In the genomic region with DNA sequence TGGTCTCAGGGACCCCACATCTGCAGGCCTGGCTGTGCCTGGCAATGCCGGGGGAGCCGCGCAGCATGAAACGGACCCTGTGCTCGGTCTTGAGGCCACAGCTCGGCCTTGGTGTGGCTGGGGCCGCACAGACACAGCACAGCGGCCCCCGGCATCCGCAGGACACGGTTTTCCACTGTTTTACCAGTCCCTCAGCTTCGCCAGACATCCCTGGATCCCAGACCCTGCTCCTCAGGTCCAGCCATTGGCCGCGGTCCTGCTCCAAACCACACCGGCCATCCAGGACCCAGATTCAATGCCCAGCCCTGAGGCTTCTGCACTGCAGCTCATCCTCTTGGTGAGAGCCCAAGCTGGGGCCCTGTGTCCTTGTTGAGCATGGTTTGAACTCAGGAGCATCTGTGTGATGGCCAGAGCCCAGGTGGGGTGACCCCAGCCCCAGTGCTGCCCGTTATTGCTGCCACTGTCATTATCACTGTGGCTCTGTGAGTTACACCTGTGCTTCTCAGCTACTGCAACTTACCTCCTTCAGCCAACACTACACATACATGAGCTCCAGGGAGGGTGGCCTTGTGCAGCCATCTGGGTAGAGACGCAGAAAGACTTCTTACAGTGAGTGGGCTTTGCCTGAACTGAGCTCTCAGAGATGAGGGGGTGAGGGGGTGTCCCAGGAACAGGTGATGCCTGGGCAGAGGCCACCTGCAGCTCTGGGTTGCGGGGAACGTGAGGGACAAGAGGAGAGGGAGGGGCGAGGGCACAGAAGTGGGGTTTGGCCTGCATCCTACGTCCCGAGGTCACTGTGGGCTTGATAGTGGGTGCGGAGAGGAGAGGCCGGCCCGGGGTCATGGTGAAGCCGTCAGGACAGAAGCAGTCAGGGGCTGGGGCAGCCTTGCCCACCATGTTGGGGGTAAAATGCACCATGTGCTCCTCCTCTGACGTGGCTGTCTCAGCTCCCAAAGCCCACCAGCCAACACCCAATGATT, we compare ENCODE assay signal across 19 cellular contexts.
"Had no signal": no experiment of that assay in that cellular context is flagged by ENCODE, and none has a peak within 500 bp of the region (broad histone marks: within the 10 kb centered on the region; RNA-seq: fewer than 3 reads in every experiment).

No MANE protein-coding gene starts in this region.

- H3K27me3 Mint-ChIP-seq: T-helper 17 cell had no signal

- H3K4me3 Mint-ChIP-seq: activated T-cell treated with anti-CD3 and anti-CD28 coated beads, Interleukin-2, amount 50 U/mL, for 72 hours; T-helper 17 cell had no signal

- H3K4me1 ChIP-seq: parathyroid adenoma had no signal

- DNase-seq: activated CD4-positive, alpha-beta T cell treated with anti-CD3 and anti-CD28 coated beads, Interleukin-2, amount 50 U/mL, for 4 hours; activated gamma-delta T cell treated with Interleukin-2 at 50 U/mL for 16 hours; activated T-cell treated with anti-CD3 and anti-CD28 coated beads, Interleukin-2, amount 50 U/mL, for 72 hours; amniotic stem cell; foreskin fibroblast; mammary epithelial cell; stimulated activated CD4-positive, alpha-beta T cell treated with anti-CD3 and anti-CD28 coated beads, Interleukin-12 subunit alpha, Interleukin-12 subunit beta, amount 100 ng/mL, for 4 hours; stimulated activated CD4-positive, alpha-beta T cell treated with anti-CD3 and anti-CD28 coated beads, Interleukin-1b, Interleukin-23, amount 100 ng/mL, for 48 hours; stimulated activated CD8-positive, alpha-beta memory T cell treated with anti-CD3 and anti-CD28 coated beads, Interleukin-4, amount 100 ng/mL, for 48 hours; stimulated activated naive CD4-positive, alpha-beta T cell; T-helper 17 cell; WERI-Rb-1 had no signal

- H3K36me3 ChIP-seq: neutrophil, tibial nerve, vagina, WERI-Rb-1 had no signal

- H3K27ac Mint-ChIP-seq: activated naive CD4-positive, alpha-beta T cell treated with anti-CD3 and anti-CD28 coated beads, Interleukin-2, amount 50 U/mL, for 72 hours; activated T-cell treated with anti-CD3 and anti-CD28 coated beads, Interleukin-2, amount 50 U/mL, for 72 hours; T-helper 17 cell had no signal

- H3K27ac ChIP-seq: epithelial cell of prostate, hepatocyte, neutrophil, parathyroid adenoma, tibial nerve, vagina, WERI-Rb-1 had no signal

- H3K27me3 ChIP-seq: neutrophil, tibial nerve, vagina had no signal

- H3K9me3 ChIP-seq: neutrophil, tibial nerve, vagina had no signal

- H3K36me3 Mint-ChIP-seq: activated naive CD4-positive, alpha-beta T cell treated with anti-CD3 and anti-CD28 coated beads, Interleukin-2, amount 50 U/mL, for 72 hours had no signal

- H3K9me3 Mint-ChIP-seq: activated naive CD4-positive, alpha-beta T cell treated with anti-CD3 and anti-CD28 coated beads, Interleukin-2, amount 50 U/mL, for 72 hours; activated T-cell treated with anti-CD3 and anti-CD28 coated beads, Interleukin-2, amount 50 U/mL, for 72 hours had no signal

- H3K4me3 ChIP-seq: hepatocyte, tibial nerve, vagina had no signal
